15 cellular contexts compared by ENCODE assay signal in genomic region chr1:167757433-167758309, GRCh38.
"Had no signal": no experiment of that assay in that cellular context is flagged by ENCODE, and none has a peak within 500 bp of the region (broad histone marks: within the 10 kb centered on the region; RNA-seq: fewer than 3 reads in every experiment).

No MANE protein-coding gene starts in this region.

- H3K4me3 Mint-ChIP-seq: activated T-helper 17 cell treated with anti-CD3 and anti-CD28 coated beads, Interleukin-2, amount 50 U/mL, for 72 hours; endodermal cell; nephron; T-helper 17 cell had no signal

- H3K27ac ChIP-seq: breast epithelium, dorsolateral prefrontal cortex, gastrocnemius medialis, spleen, thyroid gland, WERI-Rb-1 had no signal

- H3K9me3 Mint-ChIP-seq: activated T-helper 17 cell treated with anti-CD3 and anti-CD28 coated beads, Interleukin-2, amount 50 U/mL, for 72 hours; endodermal cell; nephron had no signal

- H3K36me3 ChIP-seq: breast epithelium, gastrocnemius medialis, spleen, thyroid gland, WERI-Rb-1 had no signal

- H3K27ac Mint-ChIP-seq: activated T-helper 17 cell treated with anti-CD3 and anti-CD28 coated beads, Interleukin-2, amount 50 U/mL, for 72 hours; nephron had no signal

- H3K27me3 Mint-ChIP-seq: activated T-helper 17 cell treated with anti-CD3 and anti-CD28 coated beads, Interleukin-2, amount 50 U/mL, for 72 hours; T-helper 17 cell had no signal

- H3K27me3 ChIP-seq: breast epithelium, gastrocnemius medialis, spleen, thyroid gland had no signal

- H3K4me3 ChIP-seq: breast epithelium, dorsolateral prefrontal cortex, gastrocnemius medialis, spleen, thyroid gland had no signal

- DNase-seq: activated CD4-positive, alpha-beta T cell treated with anti-CD3 and anti-CD28 coated beads, Interleukin-2, amount 50 U/mL, for 48 hours; activated naive CD4-positive, alpha-beta T cell treated with Interleukin-2 at 50 U/mL for 16 hours; aorta; dorsolateral prefrontal cortex; endodermal cell; gastrocnemius medialis; spleen; T-helper 17 cell; thyroid gland; WERI-Rb-1 had no signal

- FAIRE-seq: keratinocyte had no signal

- H3K9me3 ChIP-seq: breast epithelium, gastrocnemius medialis, spleen, thyroid gland had no signal

- ATAC-seq: activated T-helper 17 cell treated with anti-CD3 and anti-CD28 coated beads, Interleukin-2, amount 50 U/mL, for 72 hours; gastrocnemius medialis; sciatic nerve; T-helper 17 cell had no signal
